ENCODE assay signal across 8 cellular contexts in genomic region chr9:136944094-136944518, GRCh38. TPM values are rescaled to one million over a fixed set of nuclear protein-coding genes. Genes with fewer than 3 reads are reported as not detected.
DNase-seq lines count a peak whose midpoint lies in the region; ATAC-seq, FAIRE-seq and TF ChIP-seq lines count a peak whose summit lies in the region.

No MANE protein-coding gene starts in this region.

- no peaks in the 10 kb centered on the region for H3K9me3 Mint-ChIP-seq in endodermal cell

- peak; percentile 35 for DNase-seq in stimulated activated CD4-positive, alpha-beta T cell treated with anti-CD3 and anti-CD28 coated beads, Interleukin-4, amount 100 ng/mL, for 24 hours
- DNase-seq in stimulated activated CD4-positive, alpha-beta T cell treated with anti-CD3 and anti-CD28 coated beads, Interleukin-15, amount 100 ng/mL, for 24 hours: no peak
- DNase-seq in RPMI8226 (peak; percentile 79), endodermal cell (peak; percentile 75), myocyte (ENCODE audit: low read depth) (peak; percentile 70), SW 1271 (lab: John Stamatoyannopoulos, UW) (no peak), RCC 7860 (ENCODE audit: low spot score) (no peak)

- peaks cover 32% of the 10 kb centered on the region for H3K36me3 ChIP-seq in endodermal cell (ENCODE audit: control insufficient read depth, insufficient read depth, low read length)

- peak overlapping the region; percentile 55 for H3K9ac ChIP-seq in endodermal cell (ENCODE audit: extremely low read depth, low read length, poor library complexity, severe bottlenecking)

- no peak for FAIRE-seq in RCC 7860 (lab: Jason Lieb, UNC)

- no peak overlapping the region for H3K27ac Mint-ChIP-seq in endodermal cell

- H3K36me3 Mint-ChIP-seq in endodermal cell (ENCODE audit: low read depth): peaks cover 23% of the 10 kb centered on the region

- H3K9me3 ChIP-seq in endodermal cell (ENCODE audit: control insufficient read depth, low read length): no peaks in the 10 kb centered on the region

- no peaks in the 10 kb centered on the region for H3K4me1 ChIP-seq in endodermal cell (ENCODE audit: control insufficient read depth, insufficient read depth, low read length)

- TF ChIP-seq CTCF in endodermal cell (conservative IDR thresholded peaks at IDR 0.05): no peak

- H3K4me3 ChIP-seq in endodermal cell (ENCODE audit: low read length): peak overlapping the region; percentile 81

- 0 to 1% methylated on average over 15 to 55 of the region's 55 CpGs for WGBS in endodermal cell (ENCODE audit: insufficient coverage in 1 of 2, insufficient read length in 1 of 2), 2 experiments

- H3K27me3 ChIP-seq in endodermal cell (ENCODE audit: control insufficient read depth, insufficient read depth, low read length, poor library complexity, severe bottlenecking): no peaks in the 10 kb centered on the region

- peak; percentile 38 for ATAC-seq in HG02885 (IDR thresholded peaks at IDR 0.05; ENCODE audit: poor library complexity, unreplicated experiment)

- no peaks in the 10 kb centered on the region for H3K27me3 Mint-ChIP-seq in endodermal cell (ENCODE audit: insufficient read depth)

- no peak overlapping the region for H3K27ac ChIP-seq in endodermal cell (ENCODE audit: low read depth, low read length)

- peaks cover 3% of the 10 kb centered on the region for H3K4me1 Mint-ChIP-seq in endodermal cell

- H3K4me3 Mint-ChIP-seq in endodermal cell: peak overlapping the region; percentile 63

RNA-seq across cellular contexts. Expression of gene FBXW5, which starts 0.4 kb away (rescaled TPM):
- total RNA-seq in endodermal cell (10 to 100 TPM; 64.2 to 76.5 TPM), myocyte (170 and 196 TPM in 2 replicates)
- polyA plus RNA-seq in endodermal cell (2013, experiment 1 of 2): 50.4 TPM
- polyA plus RNA-seq in endodermal cell (2013, experiment 2 of 2): 46.9 TPM
- 89.6 TPM for polyA plus RNA-seq in myocyte (2012)

RNA-seq across cellular contexts. Expression of gene C8G, which starts 0.9 kb away (rescaled TPM):
- total RNA-seq in endodermal cell: 1 to 10 TPM; 1.2 to 1.6 TPM
- not detected for polyA plus RNA-seq in endodermal cell (2013, experiment 1 of 2)
- not detected for polyA plus RNA-seq in endodermal cell (2013, experiment 2 of 2)
- 0.88 TPM in 1 of 2 replicates, not detected in the other for total RNA-seq in myocyte
- 0.47 TPM for polyA plus RNA-seq in myocyte (2012)

RNA-seq across cellular contexts. Expression of gene LCN12, which starts 8.0 kb away (rescaled TPM):
- 1 to 10 TPM; 2.1 to 4.4 TPM for total RNA-seq in endodermal cell
- 0.85 TPM for polyA plus RNA-seq in endodermal cell (2013, experiment 1 of 2)
- 0.41 TPM for polyA plus RNA-seq in endodermal cell (2013, experiment 2 of 2)
- total RNA-seq in myocyte: 0.10 and 0.27 TPM in 2 replicates
- 0.37 TPM for polyA plus RNA-seq in myocyte (2012)

RNA-seq across cellular contexts. Expression of gene PTGDS, which starts 33.2 kb away (rescaled TPM):
- total RNA-seq in endodermal cell: 10 to 100 TPM; 13.8 to 22.1 TPM
- polyA plus RNA-seq in endodermal cell (2013, experiment 1 of 2): 2.4 TPM
- 2.3 TPM for polyA plus RNA-seq in endodermal cell (2013, experiment 2 of 2)
- total RNA-seq in myocyte: 126 and 177 TPM in 2 replicates
- 590 TPM for polyA plus RNA-seq in myocyte (2012)

RNA-seq across cellular contexts. Expression of gene LCNL1, which starts 38.7 kb away (rescaled TPM):
- 1 to 10 TPM; 1.4 to 2.2 TPM for total RNA-seq in endodermal cell
- 0.39 TPM for polyA plus RNA-seq in endodermal cell (2013, experiment 1 of 2)
- 0.29 TPM for polyA plus RNA-seq in endodermal cell (2013, experiment 2 of 2)
- total RNA-seq in myocyte: 5.0 and 13.8 TPM in 2 replicates
- polyA plus RNA-seq in myocyte (2012): 16.5 TPM

Comparison
In these comparisons a context has a peak if more than half of its experiments do, and no peak if none do; other contexts are left out.
1. DNase-seq: peak in stimulated activated CD4-positive, alpha-beta T cell treated with anti-CD3 and anti-CD28 coated beads, Interleukin-4, amount 100 ng/mL, for 24 hours (single experiment), RPMI8226 (single experiment), endodermal cell (single experiment) and myocyte (single experiment); none in stimulated activated CD4-positive, alpha-beta T cell treated with anti-CD3 and anti-CD28 coated beads, Interleukin-15, amount 100 ng/mL, for 24 hours (single experiment), SW 1271 (0 of 2) and RCC 7860 (single experiment).